ENCODE assay signal across 8 cellular contexts in the genomic region with DNA sequence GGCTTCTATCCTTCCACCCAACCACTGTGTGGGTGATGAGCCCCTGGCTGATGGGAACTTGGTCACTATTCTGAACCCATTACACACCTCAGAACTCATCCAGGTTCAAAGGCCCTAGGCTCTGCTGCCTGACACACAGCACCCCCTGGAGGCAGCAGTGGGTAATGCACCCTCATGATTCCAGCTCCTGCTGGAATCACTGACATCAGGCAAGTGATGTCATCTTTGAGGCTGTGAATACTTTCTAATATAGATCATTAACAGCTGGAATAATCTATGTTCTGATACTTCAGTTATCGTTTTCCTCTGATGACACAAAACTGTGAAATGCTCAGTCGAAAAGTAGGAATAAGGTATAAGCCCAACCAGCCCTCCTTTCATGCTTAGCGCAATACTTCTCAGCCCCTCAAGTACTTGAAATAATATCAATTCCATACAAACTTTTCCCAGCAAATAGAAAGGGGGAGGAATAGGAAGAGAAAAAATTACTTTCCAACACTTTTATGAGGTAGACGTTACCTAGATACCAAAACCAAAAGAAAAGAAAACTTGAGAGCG. TPM values are rescaled to one million over a fixed set of nuclear protein-coding genes. Genes with fewer than 3 reads are reported as not detected.
A peak's percentile ranks its signal among the peaks of the same experiment; 100 is the strongest.
DNase-seq lines count a peak whose midpoint lies in the region; ATAC-seq, FAIRE-seq and TF ChIP-seq lines count a peak whose summit lies in the region.

No MANE protein-coding gene starts in this region.

- H3K9me3 ChIP-seq in vagina = no peaks in the 10 kb centered on the region

- peak; percentile 47 for ATAC-seq in GM21786 (IDR thresholded peaks at IDR 0.05; ENCODE audit: unreplicated experiment)
- no peak for ATAC-seq in GM18907 (IDR thresholded peaks at IDR 0.05; ENCODE audit: unreplicated experiment)

- no peak for FAIRE-seq in RCC 7860 (lab: Jason Lieb, UNC)

- no peaks in the 10 kb centered on the region for H3K27me3 ChIP-seq in vagina

- H3K36me3 ChIP-seq in vagina = no peaks in the 10 kb centered on the region

- TF ChIP-seq POLR2A in vagina (IDR thresholded peaks at IDR 0.05) = no peak

- TF ChIP-seq CTCF in C4-2B (conservative IDR thresholded peaks at IDR 0.05) (peak; percentile 99), progenitor cell of endocrine pancreas (IDR thresholded peaks at IDR 0.05; ENCODE audit: unreplicated experiment) (peak; percentile 96), vagina (IDR thresholded peaks at IDR 0.05) (peak; percentile 22 to 67 (median 49))

- H3K27ac ChIP-seq in C4-2B = no peak overlapping the region
- no peak overlapping the region for H3K27ac ChIP-seq in vagina

- peaks cover 35% of the 10 kb centered on the region for H3K27me3 Mint-ChIP-seq in progenitor cell of endocrine pancreas

- H3K4me1 Mint-ChIP-seq in progenitor cell of endocrine pancreas (ENCODE audit: low read depth) = no peaks in the 10 kb centered on the region

- H3K27ac Mint-ChIP-seq in progenitor cell of endocrine pancreas = no peak overlapping the region

- H3K9me3 Mint-ChIP-seq in progenitor cell of endocrine pancreas (ENCODE audit: low read depth) = no peaks in the 10 kb centered on the region

- DNase-seq in RCC 7860 (ENCODE audit: low spot score) (peak; percentile 19), glomerular visceral epithelial cell (ENCODE audit: extremely low spot score) (peak; percentile 53), progenitor cell of endocrine pancreas (ENCODE audit: low spot score, unreplicated experiment) (peak; percentile 74), vagina (ENCODE audit: extremely low spot score in 2 of 2) (no peak)
- DNase-seq in activated T-helper 9 cell treated with anti-CD3 and anti-CD28 coated beads, Interleukin-2, amount 50 U/mL, for 16 hours (ENCODE audit: low read depth) = peak; percentile 53

- no peaks in the 10 kb centered on the region for H3K4me1 ChIP-seq in vagina

- no peaks in the 10 kb centered on the region for H3K36me3 Mint-ChIP-seq in progenitor cell of endocrine pancreas (ENCODE audit: insufficient read depth)

- H3K4me3 ChIP-seq in vagina = no peak overlapping the region

- no peak overlapping the region for H3K4me3 Mint-ChIP-seq in progenitor cell of endocrine pancreas (ENCODE audit: low read depth)

- intact Hi-C loops in vagina (cut with DNase I) = no loop called here

RNA-seq across cellular contexts. Expression of a gene that starts 7.5 kb away (rescaled TPM):
- total RNA-seq in progenitor cell of endocrine pancreas = 0.10 TPM in 1 of 2 replicates, not detected in the other
- not detected for total RNA-seq in vagina

RNA-seq across cellular contexts. Expression of a gene that starts 18.4 kb away (rescaled TPM):
- total RNA-seq in progenitor cell of endocrine pancreas (not detected in 2 replicates), vagina (not detected)

RNA-seq across cellular contexts. Expression of a gene that starts 40.7 kb away (rescaled TPM):
- total RNA-seq in progenitor cell of endocrine pancreas (not detected in 2 replicates), vagina (1.7 TPM)

RNA-seq across cellular contexts. Expression of a gene that starts 43.4 kb away (rescaled TPM):
- total RNA-seq in progenitor cell of endocrine pancreas (1.0 and 1.4 TPM in 2 replicates), vagina (not detected)

Comparison
In these comparisons a context has a peak if more than half of its experiments do, and no peak if none do; other contexts are left out.
1. CTCF ChIP-seq: peak in every context shown above with its lines; median percentile 99 in C4-2B; 96 in progenitor cell of endocrine pancreas; 49 in vagina.
2. DNase-seq: peak in RCC 7860 (single experiment), activated T-helper 9 cell treated with anti-CD3 and anti-CD28 coated beads, Interleukin-2, amount 50 U/mL, for 16 hours (single experiment), glomerular visceral epithelial cell (single experiment) and progenitor cell of endocrine pancreas (single experiment); none in vagina (0 of 2).